20 cellular contexts compared by ENCODE assay signal in genomic region chr3:186544281-186544680, GRCh38.
"Had no signal": no experiment of that assay in that cellular context is flagged by ENCODE, and none has a peak within 500 bp of the region (broad histone marks: within the 10 kb centered on the region; RNA-seq: fewer than 3 reads in every experiment).

Gene CRYGS (minus strand): TSS chr3:186544380. CDS start chr3:186544326, 54 bp downstream.

- H3K27ac Mint-ChIP-seq: activated CD4-positive, alpha-beta memory T cell treated with anti-CD3 and anti-CD28 coated beads, Interleukin-2, amount 10 ng/mL, durations not matched to agents 7 days and 5 days; activated naive CD8-positive, alpha-beta T cell; effector memory CD8-positive, alpha-beta T cell; stimulated activated naive B cell treated with anti-CD40 and anti-IgM and Interleukin-4, amounts not matched to agents 10 μg/mL and 1 μg/mL and 100 μg/mL, for 72 hours; WTC11 had no signal

- FAIRE-seq: keratinocyte had no signal

- H3K9me3 ChIP-seq: mucosa of descending colon had no signal

- H3K9me3 Mint-ChIP-seq: activated CD4-positive, alpha-beta memory T cell treated with anti-CD3 and anti-CD28 coated beads, Interleukin-2, amount 10 ng/mL, durations not matched to agents 7 days and 5 days; effector memory CD8-positive, alpha-beta T cell; naive thymus-derived CD4-positive, alpha-beta T cell; stimulated activated naive B cell treated with anti-CD40 and anti-IgM and Interleukin-4, amounts not matched to agents 10 μg/mL and 1 μg/mL and 100 μg/mL, for 72 hours; WTC11 had no signal

- DNase-seq: activated CD4-positive, alpha-beta memory T cell treated with anti-CD3 and anti-CD28 coated beads, Interleukin-2, amount 10 ng/mL, durations not matched to agents 7 days and 5 days; activated CD4-positive, alpha-beta T cell treated with anti-CD3 and anti-CD28 coated beads for 4 hours; activated gamma-delta T cell; activated T-cell treated with anti-CD3 and anti-CD28 coated beads, Interleukin-2, amount 50 U/mL, for 48 hours; dermis blood vessel endothelial cell; effector memory CD8-positive, alpha-beta T cell; mammary epithelial cell; mucosa of descending colon; naive thymus-derived CD4-positive, alpha-beta T cell; stimulated activated CD4-positive, alpha-beta T cell treated with anti-CD3 and anti-CD28 coated beads, Interleukin-2, amount 100 ng/mL, for 48 hours; stimulated activated naive B cell treated with anti-CD40 and anti-IgM and Interleukin-4, amounts not matched to agents 10 μg/mL and 1 μg/mL and 100 μg/mL, for 72 hours; substantia nigra; T-helper 2 cell; trophoblast cell had no signal

- H3K9ac ChIP-seq: parathyroid adenoma had no signal

- H3K79me2 ChIP-seq: hepatocyte, parathyroid adenoma had no signal

- H3K4me3 Mint-ChIP-seq: activated CD4-positive, alpha-beta memory T cell treated with anti-CD3 and anti-CD28 coated beads, Interleukin-2, amount 10 ng/mL, durations not matched to agents 7 days and 5 days; activated naive CD8-positive, alpha-beta T cell; effector memory CD8-positive, alpha-beta T cell; naive thymus-derived CD4-positive, alpha-beta T cell; stimulated activated naive B cell treated with anti-CD40 and anti-IgM and Interleukin-4, amounts not matched to agents 10 μg/mL and 1 μg/mL and 100 μg/mL, for 72 hours; WTC11 had no signal

- H3K4me2 ChIP-seq: hepatocyte had no signal

- H2AFZ ChIP-seq: hepatocyte, parathyroid adenoma had no signal

- H3K27me3 ChIP-seq: hepatocyte had no signal

- H3K4me1 ChIP-seq: parathyroid adenoma had no signal

- H3K4me3 ChIP-seq: hepatocyte, mucosa of descending colon had no signal

- H3K27ac ChIP-seq: hepatocyte, parathyroid adenoma had no signal

- H3K27me3 Mint-ChIP-seq: activated CD4-positive, alpha-beta memory T cell treated with anti-CD3 and anti-CD28 coated beads, Interleukin-2, amount 10 ng/mL, durations not matched to agents 7 days and 5 days; activated naive CD8-positive, alpha-beta T cell; effector memory CD8-positive, alpha-beta T cell; naive thymus-derived CD4-positive, alpha-beta T cell; stimulated activated naive B cell treated with anti-CD40 and anti-IgM and Interleukin-4, amounts not matched to agents 10 μg/mL and 1 μg/mL and 100 μg/mL, for 72 hours had no signal

- ATAC-seq: effector memory CD8-positive, alpha-beta T cell; left lobe of liver; mucosa of descending colon; naive thymus-derived CD4-positive, alpha-beta T cell; stimulated activated naive B cell treated with anti-CD40 and anti-IgM and Interleukin-4, amounts not matched to agents 10 μg/mL and 1 μg/mL and 100 μg/mL, for 72 hours; WTC11 had no signal
